8 cellular contexts compared by ENCODE assay signal in the genomic region with DNA sequence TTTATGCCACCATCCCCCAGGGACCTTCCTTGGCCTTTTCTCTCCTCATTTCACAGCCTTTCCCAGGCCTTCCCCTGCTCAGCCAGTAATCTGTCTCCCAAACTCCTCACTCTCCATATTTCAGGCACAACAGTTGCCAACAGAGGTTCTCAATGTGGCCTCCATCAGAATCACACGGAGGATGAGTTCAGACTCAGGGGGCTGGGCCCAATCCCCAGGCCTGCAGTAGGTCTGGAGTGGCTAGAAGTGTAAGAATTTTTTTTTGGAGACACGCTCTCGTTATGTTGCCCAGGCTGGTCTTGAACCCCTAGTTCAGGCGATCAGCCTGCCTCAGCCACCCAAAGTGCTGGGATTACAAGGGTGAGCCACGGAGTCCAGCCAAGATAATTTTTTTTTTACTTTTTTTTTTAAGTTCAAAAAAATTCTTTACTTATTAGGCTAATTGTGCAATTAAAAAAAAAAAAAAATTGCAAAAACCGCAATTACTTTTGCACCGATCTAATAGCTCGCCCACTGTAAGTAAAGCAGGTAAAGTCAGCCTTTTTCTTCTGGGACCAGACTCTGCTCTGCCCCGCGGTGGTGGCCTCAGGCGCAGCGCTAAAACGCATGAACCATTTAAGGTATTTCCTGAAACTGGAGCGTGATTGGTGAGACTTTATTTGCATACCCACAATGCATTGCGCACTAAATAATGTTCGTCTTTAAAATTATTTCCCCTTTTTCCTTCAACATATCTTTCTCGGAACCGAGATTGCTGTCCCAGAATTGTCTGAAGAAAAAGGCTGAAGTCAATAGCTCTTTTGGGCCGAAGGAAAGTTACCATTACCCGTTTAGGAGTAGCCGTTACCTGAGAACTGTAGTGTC. TPM values are rescaled to one million over a fixed set of nuclear protein-coding genes. Genes with fewer than 3 reads are reported as not detected.
A peak's percentile ranks its signal among the peaks of the same experiment; 100 is the strongest.
DNase-seq lines count a peak whose midpoint lies in the region; ATAC-seq and TF ChIP-seq lines count a peak whose summit lies in the region.

No MANE protein-coding gene starts in this region.

- H3K36me3 Mint-ChIP-seq in activated CD4-positive, alpha-beta T cell treated with anti-CD3 and anti-CD28 coated beads for 36 hours (ENCODE audit: low read depth), result no peaks in the 10 kb centered on the region
- H3K36me3 Mint-ChIP-seq in chondrocyte (ENCODE audit: low read depth), result no peaks in the 10 kb centered on the region

- peak; percentile 53 for ATAC-seq in GM19043 (IDR thresholded peaks at IDR 0.05; ENCODE audit: low read depth, unreplicated experiment)
- ATAC-seq in HG03442 (IDR thresholded peaks at IDR 0.05; ENCODE audit: unreplicated experiment), result peak; percentile 35
- ATAC-seq in activated CD4-positive, alpha-beta T cell treated with anti-CD3 and anti-CD28 coated beads for 36 hours, result peak; percentile 57

- peaks cover 12% of the 10 kb centered on the region for H3K27me3 Mint-ChIP-seq in activated CD4-positive, alpha-beta T cell treated with anti-CD3 and anti-CD28 coated beads for 36 hours
- no peaks in the 10 kb centered on the region for H3K27me3 Mint-ChIP-seq in chondrocyte (ENCODE audit: low read depth)

- peak; percentile 83 for TF ChIP-seq CTCF in chondrocyte (IDR thresholded peaks at IDR 0.05)

- peak overlapping the region; percentile 99 for H3K27ac Mint-ChIP-seq in activated CD4-positive, alpha-beta T cell treated with anti-CD3 and anti-CD28 coated beads for 36 hours
- H3K27ac Mint-ChIP-seq in chondrocyte (ENCODE audit: unreplicated experiment), result peak overlapping the region; percentile 100

- DNase-seq in AG20443 (ENCODE audit: low spot score) (peak; percentile 93), NCI-H510A (lab: John Stamatoyannopoulos, UW) (peak; percentile 97), chondrocyte (ENCODE audit: low spot score) (no peak), kidney glomerular epithelial cell (lab: John Stamatoyannopoulos, UW) (peak; percentile 99)
- DNase-seq in activated CD4-positive, alpha-beta T cell treated with anti-CD3 and anti-CD28 coated beads for 36 hours, result peak; percentile 95
- DNase-seq in stimulated activated CD4-positive, alpha-beta T cell treated with anti-CD3 and anti-CD28 coated beads, Interleukin-15, amount 100 ng/mL, for 24 hours, result peak; percentile 89

- H3K4me1 Mint-ChIP-seq in activated CD4-positive, alpha-beta T cell treated with anti-CD3 and anti-CD28 coated beads for 36 hours, result peaks cover 37% of the 10 kb centered on the region
- H3K4me1 Mint-ChIP-seq in chondrocyte (ENCODE audit: low read depth), result peaks cover 24% of the 10 kb centered on the region

- intact Hi-C loops in activated CD4-positive, alpha-beta T cell treated with anti-CD3 and anti-CD28 coated beads for 36 hours (cut with DNase I, micrococcal nuclease), result loop anchor here (1.0 to 5.0 kb wide), 18 partner anchors 27 to 1215 kb away; a partner anchor contains a TSS

- peak overlapping the region; percentile 81 for H3K4me3 Mint-ChIP-seq in activated CD4-positive, alpha-beta T cell treated with anti-CD3 and anti-CD28 coated beads for 36 hours
- H3K4me3 Mint-ChIP-seq in chondrocyte (ENCODE audit: unreplicated experiment), result peak overlapping the region; percentile 77

- H3K9me3 Mint-ChIP-seq in activated CD4-positive, alpha-beta T cell treated with anti-CD3 and anti-CD28 coated beads for 36 hours (ENCODE audit: low read depth), result no peaks in the 10 kb centered on the region
- H3K9me3 Mint-ChIP-seq in chondrocyte (ENCODE audit: low read depth), result no peaks in the 10 kb centered on the region

- POLR2A ChIA-PET in activated CD4-positive, alpha-beta T cell treated with anti-CD3 and anti-CD28 coated beads for 36 hours (lab: Charles Lee), result interaction anchor here (0.6 to 3.9 kb wide), 55 partner anchors 8 to 711 kb away, joined by 3 to 67 read pairs (median 5); a partner anchor contains a TSS

- CTCF ChIA-PET in activated CD4-positive, alpha-beta T cell treated with anti-CD3 and anti-CD28 coated beads for 36 hours (lab: Charles Lee), result interaction anchor here (0.7 to 1.7 kb wide), 6 partner anchors 64 to 243 kb away, joined by 3 to 7 read pairs (median 4); a partner anchor contains a TSS

RNA-seq across cellular contexts. Expression of a gene that starts 18.7 kb away (rescaled TPM):
- 10 to 100 TPM; 21.0 to 23.1 TPM for total RNA-seq in activated CD4-positive, alpha-beta T cell treated with anti-CD3 and anti-CD28 coated beads for 36 hours
- 46.3 to 51.4 TPM (median 47.6 TPM) in 3 replicates for total RNA-seq in chondrocyte

RNA-seq across cellular contexts. Expression of a gene that starts 27.0 kb away (rescaled TPM):
- 10 to 100 TPM; 11.7 to 11.9 TPM for total RNA-seq in activated CD4-positive, alpha-beta T cell treated with anti-CD3 and anti-CD28 coated beads for 36 hours
- total RNA-seq in chondrocyte, result 344 to 509 TPM (median 477 TPM) in 3 replicates

RNA-seq across cellular contexts. Expression of a gene that starts 48.8 kb away (rescaled TPM):
- total RNA-seq in activated CD4-positive, alpha-beta T cell treated with anti-CD3 and anti-CD28 coated beads for 36 hours, result not detected
- total RNA-seq in chondrocyte, result not detected in 3 replicates

RNA-seq across cellular contexts. Expression of a gene that starts 59.9 kb away (rescaled TPM):
- total RNA-seq in activated CD4-positive, alpha-beta T cell treated with anti-CD3 and anti-CD28 coated beads for 36 hours, result not detected
- not detected in 3 replicates for total RNA-seq in chondrocyte

Comparison
In these comparisons a context has a peak if more than half of its experiments do, and no peak if none do; other contexts are left out.
1. RNA of a gene that starts 27.0 kb away (total RNA-seq): 344 to 509 TPM in chondrocyte; 11.7 to 11.9 TPM in activated CD4-positive, alpha-beta T cell treated with anti-CD3 and anti-CD28 coated beads for 36 hours; every median in the first group is over 10 times any median in the second.
2. Peak in every context shown above with its lines, with median percentiles within 50 percentile points of each other: ATAC-seq.